Comparison of ENCODE assay signal across 21 cellular contexts in genomic region chr5:139761057-139761450, GRCh38. TPM values are rescaled to one million over a fixed set of nuclear protein-coding genes. Genes with fewer than 3 reads are reported as not detected.
DNase-seq lines count a peak whose midpoint lies in the region; ATAC-seq, FAIRE-seq and TF ChIP-seq lines count a peak whose summit lies in the region.
"Had no signal": no experiment of that assay in that cellular context is flagged by ENCODE, and none has a peak within 500 bp of the region (broad histone marks: within the 10 kb centered on the region; RNA-seq: fewer than 3 reads in every experiment).

No MANE protein-coding gene starts in this region.

- peaks cover 55% of the 10 kb centered on the region for H3K27me3 Mint-ChIP-seq in type B pancreatic cell

- intact Hi-C loops in K562 (cut with micrococcal nuclease) (loop anchor here (10.0 kb wide), 1 partner anchor 336 kb away; no protein-coding TSS in a partner anchor), kidney (cut with DNase I) (no loop called here)

- peak overlapping the region; percentile 27 for H3K27ac Mint-ChIP-seq in type B pancreatic cell
- H3K27ac Mint-ChIP-seq: CD4-positive, alpha-beta T cell; GM23338 had no signal

- no peak overlapping the region for H3K4me3 ChIP-seq in HEK293 (ENCODE audit: low read depth, low read length)
- H3K4me3 ChIP-seq in K562 = no peak overlapping the region
- H3K4me3 ChIP-seq in kidney (ENCODE audit: low read length in 2 of 2) = no peak overlapping the region
- H3K4me3 ChIP-seq: GM12878, GM23338 had no signal

- peaks cover 69% of the 10 kb centered on the region for H3K4me1 Mint-ChIP-seq in type B pancreatic cell (ENCODE audit: unreplicated experiment)

- no peak for ATAC-seq in K562
- ATAC-seq: GM12878, GM23338, Panc1 had no signal

- no peak for TF ChIP-seq EP300 in K562 (IDR thresholded peaks at IDR 0.05; ENCODE audit: low read length)

- 41% methylated on average over 3 of the region's 3 CpGs for WGBS in K562 (ENCODE audit: insufficient coverage, low coverage, missing lambda C conversion rate)

- H3K9me3 ChIP-seq in HEK293 (ENCODE audit: control insufficient read depth, insufficient read depth, low read depth, low read length) (no peaks in the 10 kb centered on the region), K562 (replicated peaks; ENCODE audit: control insufficient read depth, insufficient read depth, low read depth, low read length) (no peaks in the 10 kb centered on the region), kidney (ENCODE audit: control insufficient read depth in 1 of 2, low read length in 2 of 2) (no peaks in the 10 kb centered on the region)
- H3K9me3 ChIP-seq: BE2C had no signal

- no peaks in the 10 kb centered on the region for H3K79me2 ChIP-seq in K562 (ENCODE audit: control insufficient read depth, insufficient read depth, low read length)

- H3K36me3 ChIP-seq in HEK293 (ENCODE audit: control insufficient read depth in 2 of 2, insufficient read depth in 1 of 2, low read length in 2 of 2) (no peaks in the 10 kb centered on the region), K562 (ENCODE audit: control insufficient read depth, insufficient read depth, low read length) (no peaks in the 10 kb centered on the region), kidney (ENCODE audit: control insufficient read depth in 1 of 2, insufficient read depth in 2 of 2, low read length in 2 of 2) (no peaks in the 10 kb centered on the region)
- H3K36me3 ChIP-seq: BE2C had no signal

- no peak for TF ChIP-seq CTCF in HEK293 (tag by site-specific recombination; IDR thresholded peaks at IDR 0.05)
- TF ChIP-seq CTCF in K562 (IDR thresholded peaks at IDR 0.05 in 2 of 3, conservative IDR thresholded peaks at IDR 0.05 in 1 of 3; ENCODE audit: insufficient read depth in 2 of 3, low read depth in 1 of 3, low read length in 3 of 3) = no peak
- no peak for TF ChIP-seq CTCF in kidney (IDR thresholded peaks at IDR 0.05; ENCODE audit: borderline replicate concordance, extremely low read depth, insufficient read depth)
- TF ChIP-seq CTCF in type B pancreatic cell (conservative IDR thresholded peaks at IDR 0.05) = no peak

- FAIRE-seq in K562 (lab: Jason Lieb, UNC) (no peak), kidney (lab: Jason Lieb, UNC) (no peak)
- FAIRE-seq: GM12878, HTR-8/SVneo had no signal

- H3K27me3 ChIP-seq in K562 (ENCODE audit: control insufficient read depth in 2 of 2, insufficient read depth in 2 of 2, low read length in 2 of 2) = peaks cover 2 to 6% of the 10 kb centered on the region in 2 experiments; a peak in 2 of 5 replicates

- TF ChIP-seq POLR2A in K562 (conservative IDR thresholded peaks at IDR 0.05) = no peak

- TF ChIP-seq RAD21 in K562 (CRISPR knock-in tag; conservative IDR thresholded peaks at IDR 0.05 in 1 of 2, IDR thresholded peaks at IDR 0.05 in 1 of 2) = no peak

- no peaks in the 10 kb centered on the region for H3K9me3 Mint-ChIP-seq in type B pancreatic cell
- H3K9me3 Mint-ChIP-seq: CD4-positive, alpha-beta T cell; GM23338 had no signal

- CTCF ChIA-PET in HEK293 (lab: Yijun Ruan, JAX) = interaction anchor here (1.1 kb wide), 3 partner anchors 9 to 127 kb away, joined by 3 to 6 read pairs (median 4); no protein-coding TSS in a partner anchor
- CTCF ChIA-PET in K562 (lab: Yijun Ruan, JAX; ENCODE audit: low intra/inter-chr PET ratio) = no interaction called here

- H3K9ac ChIP-seq in K562 (ENCODE audit: insufficient read depth in 1 of 2, low read depth in 2 of 2, low read length in 2 of 2) = no peak overlapping the region
- no peak overlapping the region for H3K9ac ChIP-seq in kidney (ENCODE audit: low read length in 2 of 2)

- no peak for DNase-seq in K562 (ENCODE audit: extremely low read depth in 1 of 4, low spot score in 3 of 4)
- peak; percentile 3 for DNase-seq in kidney
- DNase-seq in type B pancreatic cell (ENCODE audit: extremely low spot score, unreplicated experiment) = no peak
- DNase-seq in GM19238 (ENCODE audit: insufficient read length, low spot score) = no peak
- DNase-seq in dermis blood vessel endothelial cell = no peak
- no peak for DNase-seq in dedifferentiated amniotic fluid mesenchymal stem cell (ENCODE audit: extremely low spot score)
- DNase-seq: BE2C; CD4-positive, alpha-beta T cell; COR-L47; DMS79; Karpas-422; MV-4-11; NCI-H1417; NCI-H187; NCI-H2107 had no signal

- H3K27ac ChIP-seq in HEK293 (ENCODE audit: extremely low read depth, low read depth, low read length) = no peak overlapping the region
- H3K27ac ChIP-seq in K562 (ENCODE audit: extremely low read depth, low read depth, low read length) = no peak overlapping the region
- H3K27ac ChIP-seq in kidney (ENCODE audit: low read depth in 2 of 2, low read length in 2 of 2) = no peak overlapping the region

- H3K4me3 Mint-ChIP-seq in type B pancreatic cell = no peak overlapping the region
- H3K4me3 Mint-ChIP-seq: CD4-positive, alpha-beta T cell; GM23338 had no signal

- in situ Hi-C loops in K562 (cut with MboI) = loop anchor here (5.0 to 10.0 kb wide), 2 partner anchors 129 to 346 kb away; no protein-coding TSS in a partner anchor

- H3K4me1 ChIP-seq in HEK293 (ENCODE audit: control insufficient read depth, insufficient read depth, low read length) (no peaks in the 10 kb centered on the region; the same call in 1 of the 2 replicates), K562 (replicated peaks in 1 of 2; ENCODE audit: control insufficient read depth in 2 of 2, insufficient read depth in 2 of 2, low read length in 2 of 2) (peaks cover 2 to 34% of the 10 kb centered on the region in 2 experiments; a peak in 3 of 5 replicates), kidney (ENCODE audit: control insufficient read depth in 1 of 2, insufficient read depth in 1 of 2, low read depth in 1 of 2, low read length in 2 of 2) (peaks cover 8 to 28% of the 10 kb centered on the region in 2 donors)

- 0 out of 2 replicates have a peak, but pooled peaks cover 2% of the 10 kb centered on the region for H4K20me1 ChIP-seq in K562 (replicated peaks; ENCODE audit: control insufficient read depth, insufficient read depth, low read length)

- no peaks in the 10 kb centered on the region for H3K9me1 ChIP-seq in K562 (ENCODE audit: control insufficient read depth, insufficient read depth, low read length)

- POLR2A ChIA-PET in HEK293 (lab: Yijun Ruan, JAX) (no interaction called here), K562 (lab: Yijun Ruan, JAX) (interaction anchor here (1.1 kb wide), 1 partner anchor 129 kb away, joined by 4 read pairs; no protein-coding TSS in a partner anchor)

- H3K4me2 ChIP-seq in K562 (ENCODE audit: insufficient read depth, low read length) = no peak overlapping the region
- H3K4me2 ChIP-seq: GM23338 had no signal

- no peaks in the 10 kb centered on the region for H3K36me3 Mint-ChIP-seq in type B pancreatic cell

- BruUV-seq in K562 (replicated peaks; lab: Mats Ljungman, UMichigan) = no TSS peak

- no peak overlapping the region for H2AFZ ChIP-seq in K562 (ENCODE audit: low read depth, low read length)
- H2AFZ ChIP-seq: GM23338 had no signal

TF ChIP-seq in HEK293, 187 proteins besides CTCF, POLR2A, EP300 and RAD21 (continues in another document):
- no peak for TF ChIP-seq GLI2 (tag by site-specific recombination; IDR thresholded peaks at IDR 0.05; ENCODE audit: borderline replicate concordance, low read depth)
- TF ChIP-seq ZNF157 (tag by site-specific recombination; IDR thresholded peaks at IDR 0.05) = no peak
- TF ChIP-seq KLF17 (tag by site-specific recombination; IDR thresholded peaks at IDR 0.05) = 0 out of 2 replicates have a peak, but pooled peaks have one; percentile 21

TF ChIP-seq in K562, 482 proteins besides CTCF, POLR2A, EP300 and RAD21 (continues in another document):
- TF ChIP-seq ETV6 (IDR thresholded peaks at IDR 0.05; ENCODE audit: borderline replicate concordance in 1 of 2, low read depth in 2 of 2, low read length in 1 of 2) (no peak), ETV6 (CRISPR knock-in tag; IDR thresholded peaks at IDR 0.05; ENCODE audit: borderline replicate concordance) (peak; percentile 61; the same call in 1 of the 2 replicates), BCOR (IDR thresholded peaks at IDR 0.05) (peak; percentile 97)

RNA-seq across cellular contexts. Expression of gene PSD2, which starts 34.6 kb away (rescaled TPM):
- total RNA-seq in K562 (2011; cell fraction: chromatin; rRNA removed; ENCODE audit: low replicate concordance) = 0.09 TPM in 2 replicates
- under 0.01 TPM in 1 of 2 replicates, not detected in the other for total RNA-seq in K562 (2011; cell fraction: nucleolus; rRNA removed)
- not detected in 2 replicates for total RNA-seq in K562 (2011; cell fraction: nucleoplasm; rRNA removed)
- total RNA-seq in K562 (2014; rRNA removed) (0.09 TPM in 1 of 2 replicates, not detected in the other), K562 (2014; rRNA removed; fragmentation: Illumina TruSeq; extraction: Trizol) (not detected in 2 replicates), K562 (2015; rRNA removed; fragmentation: Illumina TruSeq; extraction: Trizol) (not detected in 2 replicates), K562 (2021) (0.04 and 0.07 TPM in 2 replicates), kidney (0.13 TPM), type B pancreatic cell (ENCODE audit: low replicate concordance) (0.19 and 0.27 TPM in 2 replicates), dermis blood vessel endothelial cell (under 0.01 TPM in 1 of 2 replicates, not detected in the other)
- polyA plus RNA-seq in K562 (2011; rRNA removed) (0.04 and 0.11 TPM in 2 replicates), K562 (2014; fragmentation: Illumina TruSeq; extraction: Trizol) (0.01 TPM in 1 of 2 replicates, not detected in the other), K562 (2014; fragmentation: Nextera tagmentation; extraction: Ambion mirVana) (not detected), K562 (2014; rRNA removed) (0.01 TPM in 1 of 2 replicates, not detected in the other), kidney (ENCODE audit: insufficient read depth, low read depth, low replicate concordance) (0.09 TPM)
- polyA plus RNA-seq in K562 (2011; cell fraction: cytosol; rRNA removed) = 0.09 TPM in 1 of 2 replicates, not detected in the other
- 0.18 and 0.29 TPM in 2 replicates for polyA plus RNA-seq in K562 (2011; cell fraction: nucleus; rRNA removed)
- polyA plus RNA-seq in K562 (2012) = 0.01 and 0.06 TPM in 2 replicates
- polyA minus RNA-seq in K562 (2011; rRNA and poly(A)+ RNA removed) = 0.03 TPM in 1 of 2 replicates, not detected in the other
- not detected in 2 replicates for polyA minus RNA-seq in K562 (2011; cell fraction: cytosol; rRNA and poly(A)+ RNA removed)
- polyA minus RNA-seq in K562 (2011; cell fraction: nucleus; rRNA and poly(A)+ RNA removed) = 0.11 TPM in 1 of 2 replicates, not detected in the other
- total RNA-seq: GM12878, IMR-90 had no signal

Comparison
In these comparisons a context has a peak if more than half of its experiments do, and no peak if none do; other contexts are left out.
1. Of the 44 proteins assayed by ChIP-seq in both K562 and HEK293: peak only in K562: none; only in HEK293: none; in both: ZNF24; in neither: 43.